14 cellular contexts compared by ENCODE assay signal in the genomic region with DNA sequence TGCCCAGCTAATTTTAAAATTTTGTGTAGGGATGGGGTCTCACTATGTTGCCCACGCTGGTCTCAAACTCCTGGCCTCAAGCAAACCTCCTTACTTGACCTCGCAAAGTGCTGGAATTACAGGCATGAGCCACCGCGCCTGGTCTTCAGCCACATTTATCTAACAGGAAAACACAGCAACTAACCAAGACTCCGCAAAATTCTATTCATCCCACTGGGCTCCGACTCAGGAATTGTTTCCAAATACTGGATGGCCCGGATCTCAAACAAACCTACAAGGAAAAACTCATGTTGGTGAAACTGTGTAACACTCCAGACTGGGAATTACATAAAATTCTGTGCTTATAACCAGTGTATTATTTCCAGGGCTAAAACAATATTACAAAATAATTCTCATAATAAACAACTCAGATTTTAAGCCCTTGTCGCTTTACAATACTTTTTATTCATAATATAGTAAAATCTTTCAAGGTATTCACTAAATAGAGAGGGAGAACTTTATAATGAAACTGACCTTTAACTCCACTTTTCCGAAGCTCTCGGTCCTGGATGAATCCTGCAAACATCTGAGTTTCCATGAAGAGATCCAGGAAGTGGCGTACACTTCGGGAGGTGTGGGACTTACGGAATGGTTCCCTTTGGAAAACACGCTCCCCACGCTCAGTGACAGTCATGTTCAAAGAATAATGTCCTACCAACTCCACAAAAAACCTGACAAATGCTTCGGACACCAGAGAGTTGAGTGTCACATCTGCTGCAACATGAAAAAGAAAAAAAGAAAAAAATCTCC. TPM values are rescaled to one million over a fixed set of nuclear protein-coding genes. Genes with fewer than 3 reads are reported as not detected.
DNase-seq lines count a peak whose midpoint lies in the region; ATAC-seq and TF ChIP-seq lines count a peak whose summit lies in the region.
"Had no signal": no experiment of that assay in that cellular context is flagged by ENCODE, and none has a peak within 500 bp of the region (broad histone marks: within the 10 kb centered on the region; RNA-seq: fewer than 3 reads in every experiment).

No MANE protein-coding gene starts in this region.

- peak overlapping the region; percentile 55 to 63 for H3K27ac ChIP-seq in right atrium auricular region
- H3K27ac ChIP-seq in right lobe of liver: peak overlapping the region; percentile 74 to 89 (median 87)
- peak overlapping the region; percentile 64 for H3K27ac ChIP-seq in skeletal muscle tissue (ENCODE audit: low read depth, low read length)
- no peak overlapping the region for H3K27ac ChIP-seq in prostate gland
- H3K27ac ChIP-seq: 22Rv1 had no signal

- H3K27me3 ChIP-seq in right atrium auricular region (no peaks in the 10 kb centered on the region), right lobe of liver (no peaks in the 10 kb centered on the region), skeletal muscle tissue (ENCODE audit: control insufficient read depth in 3 of 3, insufficient read depth in 3 of 3, low read length in 3 of 3) (no peaks in the 10 kb centered on the region), prostate gland (replicated peaks; ENCODE audit: insufficient read depth) (no peaks in the 10 kb centered on the region)

- TF ChIP-seq CTCF in right atrium auricular region (IDR thresholded peaks at IDR 0.05) (no peak), right lobe of liver (IDR thresholded peaks at IDR 0.05) (no peak), prostate gland (IDR thresholded peaks at IDR 0.05) (no peak)

- no peak overlapping the region for H3K9ac ChIP-seq in skeletal muscle tissue (ENCODE audit: low read depth in 1 of 3, low read length in 3 of 3)

- intact Hi-C loops in left cardiac atrium (cut with DNase I): loop anchor here in 1 of 2 donors (10.0 kb wide), 2 partner anchors 77 to 167 kb away; partner anchors contain the start of gene CSDE1
- intact Hi-C loops in right lobe of liver (cut with DNase I): no loop called here
- intact Hi-C loops in prostate gland (cut with DNase I): no loop called here

- DNase-seq in DMS 273 (lab: John Stamatoyannopoulos, UW; ENCODE audit: unreplicated experiment): peak; percentile 25
- no peak for DNase-seq in DMS 273 treated with DMSO at 0.1 percent for 48 hours (lab: John Stamatoyannopoulos, UW)
- DNase-seq in right atrium auricular region (ENCODE audit: low spot score): no peak
- DNase-seq in left cardiac atrium: no peak
- DNase-seq in right lobe of liver: peak in 1 of 3 donors; percentile 52
- no peak for DNase-seq in prostate gland (ENCODE audit: low spot score)
- DNase-seq in T-helper 1 cell: no peak
- DNase-seq: CD8-positive, alpha-beta T cell; COR-L47; DMS53; GF-D8 had no signal

- H3K9me3 ChIP-seq in right atrium auricular region (no peaks in the 10 kb centered on the region), right lobe of liver (no peaks in the 10 kb centered on the region), skeletal muscle tissue (ENCODE audit: control insufficient read depth in 3 of 3, low read length in 3 of 3) (no peaks in the 10 kb centered on the region), prostate gland (no peaks in the 10 kb centered on the region)
- H3K9me3 ChIP-seq: HAP-1 had no signal

- peak; percentile 11 for TF ChIP-seq POLR2A in right lobe of liver (IDR thresholded peaks at IDR 0.05)
- TF ChIP-seq POLR2A in prostate gland (IDR thresholded peaks at IDR 0.05): no peak

- H3K4me3 ChIP-seq in right atrium auricular region (peak overlapping the region in 1 of 2 donors; percentile 17), right lobe of liver (peak overlapping the region; percentile 12 to 37 (median 37)), skeletal muscle tissue (ENCODE audit: low read length in 3 of 3) (peak overlapping the region in 1 of 3 donors; percentile 30), prostate gland (no peak overlapping the region)
- H3K4me3 ChIP-seq: HAP-1 had no signal

- H3K36me3 ChIP-seq in right atrium auricular region (no peaks in the 10 kb centered on the region), right lobe of liver (no peaks in the 10 kb centered on the region), skeletal muscle tissue (ENCODE audit: control insufficient read depth in 3 of 3, insufficient read depth in 3 of 3, low read length in 3 of 3) (peaks cover 18 to 44% (median 29%) of the 10 kb centered on the region in 3 donors), prostate gland (no peaks in the 10 kb centered on the region)
- H3K36me3 ChIP-seq: HAP-1 had no signal

- ATAC-seq in left cardiac atrium (no peak), right lobe of liver (peak; percentile 57 to 80 (median 74))
- ATAC-seq: CD8-positive, alpha-beta T cell had no signal

- 47% methylated on average over 15 of the region's 16 CpGs for WGBS in right lobe of liver (ENCODE audit: insufficient coverage, low coverage, low lambda C conversion rate, missing lambda C conversion rate)
- WGBS in prostate gland: 95% methylated on average over 16 of the region's 16 CpGs

- H3K4me1 ChIP-seq in right atrium auricular region (no peaks in the 10 kb centered on the region), right lobe of liver (peaks cover 0 to 21% (median 8%) of the 10 kb centered on the region in 4 donors), skeletal muscle tissue (ENCODE audit: control insufficient read depth in 3 of 3, insufficient read depth in 3 of 3, low read length in 3 of 3) (peaks cover 13 to 14% (median 13%) of the 10 kb centered on the region in 3 donors), prostate gland (replicated peaks) (no peaks in the 10 kb centered on the region)
- H3K4me1 ChIP-seq: HAP-1 had no signal

RNA-seq across cellular contexts. Expression of gene BCAS2, which starts 6.0 kb away (rescaled TPM):
- 10 to 100 TPM; 28.9 to 30.9 TPM for total RNA-seq in right atrium auricular region
- 10 to 100 TPM; 25.8 to 34.7 TPM for total RNA-seq in left cardiac atrium
- 10 to 100 TPM; 16.4 to 32.0 (median 22.6) TPM for total RNA-seq in right lobe of liver
- total RNA-seq in skeletal muscle tissue: 11.0 TPM
- 10 to 100 TPM; 35.9 to 38.5 TPM for total RNA-seq in prostate gland

Comparison
In these comparisons a context has a peak if more than half of its experiments do, and no peak if none do; other contexts are left out.
1. H3K27ac ChIP-seq: peak in right atrium auricular region (2 of 2), right lobe of liver (3 of 3) and skeletal muscle tissue (single experiment); none in prostate gland (0 of 2).
2. H3K4me3 ChIP-seq: peak in right lobe of liver (3 of 3); none in prostate gland (0 of 2).
3. ATAC-seq: peak in right lobe of liver (4 of 4); none in left cardiac atrium (0 of 2).